In the genomic region with DNA sequence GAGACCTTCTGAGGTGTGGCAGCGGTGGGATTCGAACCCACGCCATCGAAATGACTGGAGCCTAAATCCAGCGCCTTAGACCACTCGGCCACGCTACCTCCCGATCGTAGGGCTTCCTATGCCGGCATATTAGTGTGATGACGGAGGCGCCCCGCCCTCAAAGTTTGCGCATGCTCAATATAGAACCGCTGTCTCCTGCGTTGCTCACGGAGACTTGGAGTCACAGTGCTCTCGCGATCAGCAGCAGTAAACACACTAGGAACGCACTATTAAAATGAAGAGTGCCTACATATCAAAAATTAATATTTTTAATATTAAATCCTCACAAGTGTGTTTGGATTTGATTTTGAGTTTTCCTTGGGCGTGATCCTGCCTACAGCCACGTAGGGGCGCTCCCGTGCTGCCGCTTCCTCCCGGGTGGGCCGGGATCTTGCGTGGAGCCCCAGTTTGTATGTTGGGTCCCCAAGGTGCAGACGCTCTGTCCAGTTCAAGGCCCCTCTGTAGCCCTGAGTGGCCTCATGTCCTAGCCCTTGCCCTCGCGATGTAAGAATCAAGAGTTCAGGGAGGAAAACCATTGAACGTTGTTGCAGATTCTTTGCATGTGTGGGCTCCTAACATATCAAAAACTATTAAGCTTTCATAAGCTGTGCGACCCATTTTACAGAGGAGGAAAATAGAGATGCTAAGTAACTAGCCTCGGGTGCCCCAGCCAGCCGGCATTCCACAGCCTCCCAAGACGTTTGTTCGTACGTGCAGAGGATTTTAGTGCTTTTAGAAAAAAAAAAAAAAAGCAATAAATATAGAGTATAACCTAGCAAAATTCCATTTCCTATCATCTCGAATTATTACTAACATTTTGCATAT, we compare ENCODE assay signal across 1 cellular context.
TF ChIP-seq lines count a peak whose summit lies in the region.

No MANE protein-coding gene starts in this region.

TF ChIP-seq in K562, 482 proteins besides CTCF, POLR2A, EP300 and RAD21 (continued from another document and continues in another):
- TF ChIP-seq, protein P1, sequence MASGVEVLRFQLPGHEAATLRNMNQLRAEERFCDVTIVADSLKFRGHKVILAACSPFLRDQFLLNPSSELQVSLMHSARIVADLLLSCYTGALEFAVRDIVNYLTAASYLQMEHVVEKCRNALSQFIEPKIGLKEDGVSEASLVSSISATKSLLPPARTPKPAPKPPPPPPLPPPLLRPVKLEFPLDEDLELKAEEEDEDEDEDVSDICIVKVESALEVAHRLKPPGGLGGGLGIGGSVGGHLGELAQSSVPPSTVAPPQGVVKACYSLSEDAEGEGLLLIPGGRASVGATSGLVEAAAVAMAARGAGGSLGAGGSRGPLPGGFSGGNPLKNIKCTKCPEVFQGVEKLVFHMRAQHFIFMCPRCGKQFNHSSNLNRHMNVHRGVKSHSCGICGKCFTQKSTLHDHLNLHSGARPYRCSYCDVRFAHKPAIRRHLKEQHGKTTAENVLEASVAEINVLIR (CRISPR knock-in tag; IDR thresholded peaks at IDR 0.05), result no peak
- no peak for TF ChIP-seq FOXA1 (IDR thresholded peaks at IDR 0.05; ENCODE audit: borderline replicate concordance)
- TF ChIP-seq, protein P2, sequence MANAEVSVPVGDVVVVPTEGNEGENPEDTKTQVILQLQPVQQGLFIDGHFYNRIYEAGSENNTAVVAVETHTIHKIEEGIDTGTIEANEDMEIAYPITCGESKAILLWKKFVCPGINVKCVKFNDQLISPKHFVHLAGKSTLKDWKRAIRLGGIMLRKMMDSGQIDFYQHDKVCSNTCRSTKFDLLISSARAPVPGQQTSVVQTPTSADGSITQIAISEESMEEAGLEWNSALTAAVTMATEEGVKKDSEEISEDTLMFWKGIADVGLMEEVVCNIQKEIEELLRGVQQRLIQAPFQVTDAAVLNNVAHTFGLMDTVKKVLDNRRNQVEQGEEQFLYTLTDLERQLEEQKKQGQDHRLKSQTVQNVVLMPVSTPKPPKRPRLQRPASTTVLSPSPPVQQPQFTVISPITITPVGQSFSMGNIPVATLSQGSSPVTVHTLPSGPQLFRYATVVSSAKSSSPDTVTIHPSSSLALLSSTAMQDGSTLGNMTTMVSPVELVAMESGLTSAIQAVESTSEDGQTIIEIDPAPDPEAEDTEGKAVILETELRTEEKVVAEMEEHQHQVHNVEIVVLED (CRISPR knock-in tag; IDR thresholded peaks at IDR 0.05), result no peak
- TF ChIP-seq, protein P3, sequence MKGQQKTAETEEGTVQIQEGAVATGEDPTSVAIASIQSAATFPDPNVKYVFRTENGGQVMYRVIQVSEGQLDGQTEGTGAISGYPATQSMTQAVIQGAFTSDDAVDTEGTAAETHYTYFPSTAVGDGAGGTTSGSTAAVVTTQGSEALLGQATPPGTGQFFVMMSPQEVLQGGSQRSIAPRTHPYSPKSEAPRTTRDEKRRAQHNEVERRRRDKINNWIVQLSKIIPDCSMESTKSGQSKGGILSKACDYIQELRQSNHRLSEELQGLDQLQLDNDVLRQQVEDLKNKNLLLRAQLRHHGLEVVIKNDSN (CRISPR knock-in tag; IDR thresholded peaks at IDR 0.05), result no peak
- no peak for TF ChIP-seq NFE2 (IDR thresholded peaks at IDR 0.05; ENCODE audit: low read depth)
- no peak; the same call in 1 of the 2 replicates for TF ChIP-seq SUPT5H (IDR thresholded peaks at IDR 0.05)
- peak; percentile 17; the same call in 1 of the 2 replicates for TF ChIP-seq FOXM1 (IDR thresholded peaks at IDR 0.05; ENCODE audit: low read depth)
- no peak for TF ChIP-seq FOXM1 (CRISPR knock-in tag; IDR thresholded peaks at IDR 0.05; ENCODE audit: low read depth)
- TF ChIP-seq RFX1 (IDR thresholded peaks at IDR 0.05), result peak; percentile 26; the same call in 1 of the 2 replicates
- peak; percentile 71; the same call in 1 of the 2 replicates for TF ChIP-seq CHD2 (IDR thresholded peaks at IDR 0.05; ENCODE audit: low read depth, low read length)
- TF ChIP-seq, protein P4, sequence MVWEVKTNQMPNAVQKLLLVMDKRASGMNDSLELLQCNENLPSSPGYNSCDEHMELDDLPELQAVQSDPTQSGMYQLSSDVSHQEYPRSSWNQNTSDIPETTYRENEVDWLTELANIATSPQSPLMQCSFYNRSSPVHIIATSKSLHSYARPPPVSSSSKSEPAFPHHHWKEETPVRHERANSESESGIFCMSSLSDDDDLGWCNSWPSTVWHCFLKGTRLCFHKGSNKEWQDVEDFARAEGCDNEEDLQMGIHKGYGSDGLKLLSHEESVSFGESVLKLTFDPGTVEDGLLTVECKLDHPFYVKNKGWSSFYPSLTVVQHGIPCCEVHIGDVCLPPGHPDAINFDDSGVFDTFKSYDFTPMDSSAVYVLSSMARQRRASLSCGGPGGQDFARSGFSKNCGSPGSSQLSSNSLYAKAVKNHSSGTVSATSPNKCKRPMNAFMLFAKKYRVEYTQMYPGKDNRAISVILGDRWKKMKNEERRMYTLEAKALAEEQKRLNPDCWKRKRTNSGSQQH (CRISPR knock-in tag; IDR thresholded peaks at IDR 0.05), result no peak
- TF ChIP-seq, protein P5, sequence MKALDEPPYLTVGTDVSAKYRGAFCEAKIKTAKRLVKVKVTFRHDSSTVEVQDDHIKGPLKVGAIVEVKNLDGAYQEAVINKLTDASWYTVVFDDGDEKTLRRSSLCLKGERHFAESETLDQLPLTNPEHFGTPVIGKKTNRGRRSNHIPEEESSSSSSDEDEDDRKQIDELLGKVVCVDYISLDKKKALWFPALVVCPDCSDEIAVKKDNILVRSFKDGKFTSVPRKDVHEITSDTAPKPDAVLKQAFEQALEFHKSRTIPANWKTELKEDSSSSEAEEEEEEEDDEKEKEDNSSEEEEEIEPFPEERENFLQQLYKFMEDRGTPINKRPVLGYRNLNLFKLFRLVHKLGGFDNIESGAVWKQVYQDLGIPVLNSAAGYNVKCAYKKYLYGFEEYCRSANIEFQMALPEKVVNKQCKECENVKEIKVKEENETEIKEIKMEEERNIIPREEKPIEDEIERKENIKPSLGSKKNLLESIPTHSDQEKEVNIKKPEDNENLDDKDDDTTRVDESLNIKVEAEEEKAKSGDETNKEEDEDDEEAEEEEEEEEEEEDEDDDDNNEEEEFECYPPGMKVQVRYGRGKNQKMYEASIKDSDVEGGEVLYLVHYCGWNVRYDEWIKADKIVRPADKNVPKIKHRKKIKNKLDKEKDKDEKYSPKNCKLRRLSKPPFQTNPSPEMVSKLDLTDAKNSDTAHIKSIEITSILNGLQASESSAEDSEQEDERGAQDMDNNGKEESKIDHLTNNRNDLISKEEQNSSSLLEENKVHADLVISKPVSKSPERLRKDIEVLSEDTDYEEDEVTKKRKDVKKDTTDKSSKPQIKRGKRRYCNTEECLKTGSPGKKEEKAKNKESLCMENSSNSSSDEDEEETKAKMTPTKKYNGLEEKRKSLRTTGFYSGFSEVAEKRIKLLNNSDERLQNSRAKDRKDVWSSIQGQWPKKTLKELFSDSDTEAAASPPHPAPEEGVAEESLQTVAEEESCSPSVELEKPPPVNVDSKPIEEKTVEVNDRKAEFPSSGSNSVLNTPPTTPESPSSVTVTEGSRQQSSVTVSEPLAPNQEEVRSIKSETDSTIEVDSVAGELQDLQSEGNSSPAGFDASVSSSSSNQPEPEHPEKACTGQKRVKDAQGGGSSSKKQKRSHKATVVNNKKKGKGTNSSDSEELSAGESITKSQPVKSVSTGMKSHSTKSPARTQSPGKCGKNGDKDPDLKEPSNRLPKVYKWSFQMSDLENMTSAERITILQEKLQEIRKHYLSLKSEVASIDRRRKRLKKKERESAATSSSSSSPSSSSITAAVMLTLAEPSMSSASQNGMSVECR (CRISPR knock-in tag; IDR thresholded peaks at IDR 0.05), result peak; percentile 54; the same call in 1 of the 2 replicates
- no peak for TF ChIP-seq ZNF224 (CRISPR knock-in tag; IDR thresholded peaks at IDR 0.05)
- TF ChIP-seq, protein P6, sequence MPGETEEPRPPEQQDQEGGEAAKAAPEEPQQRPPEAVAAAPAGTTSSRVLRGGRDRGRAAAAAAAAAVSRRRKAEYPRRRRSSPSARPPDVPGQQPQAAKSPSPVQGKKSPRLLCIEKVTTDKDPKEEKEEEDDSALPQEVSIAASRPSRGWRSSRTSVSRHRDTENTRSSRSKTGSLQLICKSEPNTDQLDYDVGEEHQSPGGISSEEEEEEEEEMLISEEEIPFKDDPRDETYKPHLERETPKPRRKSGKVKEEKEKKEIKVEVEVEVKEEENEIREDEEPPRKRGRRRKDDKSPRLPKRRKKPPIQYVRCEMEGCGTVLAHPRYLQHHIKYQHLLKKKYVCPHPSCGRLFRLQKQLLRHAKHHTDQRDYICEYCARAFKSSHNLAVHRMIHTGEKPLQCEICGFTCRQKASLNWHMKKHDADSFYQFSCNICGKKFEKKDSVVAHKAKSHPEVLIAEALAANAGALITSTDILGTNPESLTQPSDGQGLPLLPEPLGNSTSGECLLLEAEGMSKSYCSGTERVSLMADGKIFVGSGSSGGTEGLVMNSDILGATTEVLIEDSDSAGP (CRISPR knock-in tag; IDR thresholded peaks at IDR 0.05), result no peak
- 0 out of 2 replicates have a peak, but pooled peaks have one; percentile 12 for TF ChIP-seq CTBP1 (IDR thresholded peaks at IDR 0.05; ENCODE audit: borderline replicate concordance)
- TF ChIP-seq SMARCC2 (IDR thresholded peaks at IDR 0.05; ENCODE audit: low read depth), result no peak
- TF ChIP-seq, protein P7, sequence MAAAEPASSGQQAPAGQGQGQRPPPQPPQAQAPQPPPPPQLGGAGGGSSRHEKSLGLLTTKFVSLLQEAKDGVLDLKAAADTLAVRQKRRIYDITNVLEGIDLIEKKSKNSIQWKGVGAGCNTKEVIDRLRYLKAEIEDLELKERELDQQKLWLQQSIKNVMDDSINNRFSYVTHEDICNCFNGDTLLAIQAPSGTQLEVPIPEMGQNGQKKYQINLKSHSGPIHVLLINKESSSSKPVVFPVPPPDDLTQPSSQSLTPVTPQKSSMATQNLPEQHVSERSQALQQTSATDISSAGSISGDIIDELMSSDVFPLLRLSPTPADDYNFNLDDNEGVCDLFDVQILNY (CRISPR knock-in tag; IDR thresholded peaks at IDR 0.05), result no peak
- no peak for TF ChIP-seq DPF2 (IDR thresholded peaks at IDR 0.05)
- TF ChIP-seq, protein P8, sequence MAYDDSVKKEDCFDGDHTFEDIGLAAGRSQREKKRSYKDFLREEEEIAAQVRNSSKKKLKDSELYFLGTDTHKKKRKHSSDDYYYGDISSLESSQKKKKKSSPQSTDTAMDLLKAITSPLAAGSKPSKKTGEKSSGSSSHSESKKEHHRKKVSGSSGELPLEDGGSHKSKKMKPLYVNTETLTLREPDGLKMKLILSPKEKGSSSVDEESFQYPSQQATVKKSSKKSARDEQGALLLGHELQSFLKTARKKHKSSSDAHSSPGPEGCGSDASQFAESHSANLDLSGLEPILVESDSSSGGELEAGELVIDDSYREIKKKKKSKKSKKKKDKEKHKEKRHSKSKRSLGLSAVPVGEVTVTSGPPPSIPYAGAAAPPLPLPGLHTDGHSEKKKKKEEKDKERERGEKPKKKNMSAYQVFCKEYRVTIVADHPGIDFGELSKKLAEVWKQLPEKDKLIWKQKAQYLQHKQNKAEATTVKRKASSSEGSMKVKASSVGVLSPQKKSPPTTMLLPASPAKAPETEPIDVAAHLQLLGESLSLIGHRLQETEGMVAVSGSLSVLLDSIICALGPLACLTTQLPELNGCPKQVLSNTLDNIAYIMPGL (CRISPR knock-in tag; IDR thresholded peaks at IDR 0.05), result peak; percentile 84; the same call in 1 of the 2 replicates
- TF ChIP-seq, protein P9, sequence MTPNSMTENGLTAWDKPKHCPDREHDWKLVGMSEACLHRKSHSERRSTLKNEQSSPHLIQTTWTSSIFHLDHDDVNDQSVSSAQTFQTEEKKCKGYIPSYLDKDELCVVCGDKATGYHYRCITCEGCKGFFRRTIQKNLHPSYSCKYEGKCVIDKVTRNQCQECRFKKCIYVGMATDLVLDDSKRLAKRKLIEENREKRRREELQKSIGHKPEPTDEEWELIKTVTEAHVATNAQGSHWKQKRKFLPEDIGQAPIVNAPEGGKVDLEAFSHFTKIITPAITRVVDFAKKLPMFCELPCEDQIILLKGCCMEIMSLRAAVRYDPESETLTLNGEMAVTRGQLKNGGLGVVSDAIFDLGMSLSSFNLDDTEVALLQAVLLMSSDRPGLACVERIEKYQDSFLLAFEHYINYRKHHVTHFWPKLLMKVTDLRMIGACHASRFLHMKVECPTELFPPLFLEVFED (CRISPR knock-in tag; conservative IDR thresholded peaks at IDR 0.05), result no peak; the same call in 1 of the 2 replicates
- TF ChIP-seq, protein P10, sequence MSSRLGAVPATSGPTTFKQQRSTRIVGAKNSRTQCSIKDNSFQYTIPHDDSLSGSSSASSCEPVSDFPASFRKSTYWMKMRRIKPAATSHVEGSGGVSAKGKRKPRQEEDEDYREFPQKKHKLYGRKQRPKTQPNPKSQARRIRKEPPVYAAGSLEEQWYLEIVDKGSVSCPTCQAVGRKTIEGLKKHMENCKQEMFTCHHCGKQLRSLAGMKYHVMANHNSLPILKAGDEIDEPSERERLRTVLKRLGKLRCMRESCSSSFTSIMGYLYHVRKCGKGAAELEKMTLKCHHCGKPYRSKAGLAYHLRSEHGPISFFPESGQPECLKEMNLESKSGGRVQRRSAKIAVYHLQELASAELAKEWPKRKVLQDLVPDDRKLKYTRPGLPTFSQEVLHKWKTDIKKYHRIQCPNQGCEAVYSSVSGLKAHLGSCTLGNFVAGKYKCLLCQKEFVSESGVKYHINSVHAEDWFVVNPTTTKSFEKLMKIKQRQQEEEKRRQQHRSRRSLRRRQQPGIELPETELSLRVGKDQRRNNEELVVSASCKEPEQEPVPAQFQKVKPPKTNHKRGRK (tag; IDR thresholded peaks at IDR 0.05), result no peak
- no peak for TF ChIP-seq SAP30 (IDR thresholded peaks at IDR 0.05; ENCODE audit: borderline replicate concordance, insufficient read depth, low read depth, low read length, poor library complexity, severe bottlenecking)
- TF ChIP-seq, protein P11, sequence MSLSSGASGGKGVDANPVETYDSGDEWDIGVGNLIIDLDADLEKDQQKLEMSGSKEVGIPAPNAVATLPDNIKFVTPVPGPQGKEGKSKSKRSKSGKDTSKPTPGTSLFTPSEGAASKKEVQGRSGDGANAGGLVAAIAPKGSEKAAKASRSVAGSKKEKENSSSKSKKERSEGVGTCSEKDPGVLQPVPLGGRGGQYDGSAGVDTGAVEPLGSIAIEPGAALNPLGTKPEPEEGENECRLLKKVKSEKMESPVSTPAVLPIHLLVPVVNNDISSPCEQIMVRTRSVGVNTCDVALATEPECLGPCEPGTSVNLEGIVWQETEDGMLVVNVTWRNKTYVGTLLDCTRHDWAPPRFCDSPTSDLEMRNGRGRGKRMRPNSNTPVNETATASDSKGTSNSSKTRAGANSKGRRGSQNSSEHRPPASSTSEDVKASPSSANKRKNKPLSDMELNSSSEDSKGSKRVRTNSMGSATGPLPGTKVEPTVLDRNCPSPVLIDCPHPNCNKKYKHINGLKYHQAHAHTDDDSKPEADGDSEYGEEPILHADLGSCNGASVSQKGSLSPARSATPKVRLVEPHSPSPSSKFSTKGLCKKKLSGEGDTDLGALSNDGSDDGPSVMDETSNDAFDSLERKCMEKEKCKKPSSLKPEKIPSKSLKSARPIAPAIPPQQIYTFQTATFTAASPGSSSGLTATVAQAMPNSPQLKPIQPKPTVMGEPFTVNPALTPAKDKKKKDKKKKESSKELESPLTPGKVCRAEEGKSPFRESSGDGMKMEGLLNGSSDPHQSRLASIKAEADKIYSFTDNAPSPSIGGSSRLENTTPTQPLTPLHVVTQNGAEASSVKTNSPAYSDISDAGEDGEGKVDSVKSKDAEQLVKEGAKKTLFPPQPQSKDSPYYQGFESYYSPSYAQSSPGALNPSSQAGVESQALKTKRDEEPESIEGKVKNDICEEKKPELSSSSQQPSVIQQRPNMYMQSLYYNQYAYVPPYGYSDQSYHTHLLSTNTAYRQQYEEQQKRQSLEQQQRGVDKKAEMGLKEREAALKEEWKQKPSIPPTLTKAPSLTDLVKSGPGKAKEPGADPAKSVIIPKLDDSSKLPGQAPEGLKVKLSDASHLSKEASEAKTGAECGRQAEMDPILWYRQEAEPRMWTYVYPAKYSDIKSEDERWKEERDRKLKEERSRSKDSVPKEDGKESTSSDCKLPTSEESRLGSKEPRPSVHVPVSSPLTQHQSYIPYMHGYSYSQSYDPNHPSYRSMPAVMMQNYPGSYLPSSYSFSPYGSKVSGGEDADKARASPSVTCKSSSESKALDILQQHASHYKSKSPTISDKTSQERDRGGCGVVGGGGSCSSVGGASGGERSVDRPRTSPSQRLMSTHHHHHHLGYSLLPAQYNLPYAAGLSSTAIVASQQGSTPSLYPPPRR (CRISPR knock-in tag; IDR thresholded peaks at IDR 0.05; ENCODE audit: borderline replicate concordance), result no peak
- no peak for TF ChIP-seq ZNF589 (CRISPR knock-in tag; IDR thresholded peaks at IDR 0.05; ENCODE audit: low read depth)
